Comparison of ENCODE assay signal across 8 cellular contexts in the genomic region with DNA sequence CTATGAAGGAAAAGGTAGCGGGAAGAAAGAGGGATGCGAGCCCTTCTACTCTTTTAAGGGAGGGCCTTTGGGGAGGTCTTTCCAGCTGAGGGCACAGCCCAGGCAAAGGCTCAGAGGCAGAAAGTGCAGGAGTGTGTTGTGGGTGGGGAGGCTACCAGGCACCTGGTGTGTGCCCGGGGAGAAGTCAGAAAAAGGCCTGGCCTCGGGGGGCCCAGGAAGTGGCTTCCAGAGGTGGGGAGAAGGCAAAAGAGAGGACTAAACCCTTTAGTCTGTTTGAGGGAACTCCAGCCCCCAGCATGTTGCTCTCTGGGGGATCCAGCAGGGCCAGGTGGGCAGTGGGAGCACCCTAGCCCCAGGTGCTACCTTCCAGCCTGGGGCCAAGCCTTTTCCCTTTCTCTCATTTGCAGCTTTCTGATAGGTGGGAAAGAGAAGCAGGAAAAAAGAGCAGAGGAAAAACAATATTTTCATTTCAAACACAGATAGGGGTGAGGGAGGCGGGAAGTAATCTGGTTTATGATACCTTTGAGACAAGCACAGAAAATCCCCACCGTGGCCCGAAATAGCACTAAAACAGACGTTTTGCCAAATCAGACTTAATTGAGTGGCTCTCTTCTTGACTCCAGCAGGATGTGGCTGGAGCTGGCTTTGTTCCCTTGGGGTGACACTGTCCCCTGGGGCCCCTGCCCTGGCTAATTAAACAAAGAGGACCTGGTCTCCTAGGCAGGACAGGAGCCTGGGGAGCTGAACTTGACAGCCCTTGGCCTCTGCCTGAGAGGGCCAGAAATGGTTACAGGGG. TPM values are rescaled to one million over a fixed set of nuclear protein-coding genes. Genes with fewer than 3 reads are reported as not detected.
DNase-seq lines count a peak whose midpoint lies in the region; ATAC-seq and TF ChIP-seq lines count a peak whose summit lies in the region.

No MANE protein-coding gene starts in this region.

- no peak for TF ChIP-seq POLR2A in NB4 (IDR thresholded peaks at IDR 0.05; ENCODE audit: extremely low read depth, insufficient read length)

- ATAC-seq in stimulated activated memory B cell treated with anti-CD40 and anti-IgM and Interleukin-4, amounts not matched to agents 10 μg/mL and 1 μg/mL and 100 μg/mL, for 72 hours: peak; percentile 66
- ATAC-seq in GM21786 (IDR thresholded peaks at IDR 0.05; ENCODE audit: unreplicated experiment): no peak
- ATAC-seq in GM21526 (IDR thresholded peaks at IDR 0.05; ENCODE audit: low FRiP score, unreplicated experiment): no peak

- 85 to 90% methylated on average over 8 of the region's 8 CpGs for WGBS in endodermal cell (ENCODE audit: insufficient coverage in 1 of 2, insufficient read length in 1 of 2), 2 experiments

- DNase-seq in NCI-H2227 treated with DMSO at 0.1 percent for 48 hours (lab: John Stamatoyannopoulos, UW) (peak; percentile 7), NCI-H2227 (lab: John Stamatoyannopoulos, UW; ENCODE audit: unreplicated experiment) (no peak), NB4 (ENCODE audit: low read depth) (peak; percentile 89), endodermal cell (no peak)
- no peak for DNase-seq in stimulated activated CD4-positive, alpha-beta T cell treated with anti-CD3 and anti-CD28 coated beads, Interleukin-2, amount 100 ng/mL, for 48 hours

- peaks cover 10% of the 10 kb centered on the region for H3K27me3 ChIP-seq in endodermal cell (ENCODE audit: control insufficient read depth, insufficient read depth, low read length, poor library complexity, severe bottlenecking)

- H3K4me3 ChIP-seq in NB4 (ENCODE audit: low read depth, low read length): no peak overlapping the region
- no peak overlapping the region for H3K4me3 ChIP-seq in endodermal cell (ENCODE audit: low read length)

- peaks cover 24% of the 10 kb centered on the region for H3K4me1 ChIP-seq in endodermal cell (ENCODE audit: control insufficient read depth, insufficient read depth, low read length)

- no peak for TF ChIP-seq CTCF in NB4 (IDR thresholded peaks at IDR 0.05; ENCODE audit: low read depth, low read length)
- no peak for TF ChIP-seq CTCF in endodermal cell (conservative IDR thresholded peaks at IDR 0.05)

- no peaks in the 10 kb centered on the region for H3K9me3 ChIP-seq in endodermal cell (ENCODE audit: control insufficient read depth, low read length)

- peaks cover 33% of the 10 kb centered on the region for H3K27me3 Mint-ChIP-seq in endodermal cell (ENCODE audit: insufficient read depth)
- no peaks in the 10 kb centered on the region for H3K27me3 Mint-ChIP-seq in stimulated activated memory B cell treated with anti-CD40 and anti-IgM and Interleukin-4, amounts not matched to agents 10 μg/mL and 1 μg/mL and 100 μg/mL, for 72 hours

- no peaks in the 10 kb centered on the region for H3K36me3 Mint-ChIP-seq in endodermal cell (ENCODE audit: low read depth)
- H3K36me3 Mint-ChIP-seq in stimulated activated memory B cell treated with anti-CD40 and anti-IgM and Interleukin-4, amounts not matched to agents 10 μg/mL and 1 μg/mL and 100 μg/mL, for 72 hours: no peaks in the 10 kb centered on the region

- no peaks in the 10 kb centered on the region for H3K9me3 Mint-ChIP-seq in endodermal cell
- H3K9me3 Mint-ChIP-seq in stimulated activated memory B cell treated with anti-CD40 and anti-IgM and Interleukin-4, amounts not matched to agents 10 μg/mL and 1 μg/mL and 100 μg/mL, for 72 hours: no peaks in the 10 kb centered on the region

- H3K4me1 Mint-ChIP-seq in endodermal cell: peaks cover 46% of the 10 kb centered on the region
- H3K4me1 Mint-ChIP-seq in stimulated activated memory B cell treated with anti-CD40 and anti-IgM and Interleukin-4, amounts not matched to agents 10 μg/mL and 1 μg/mL and 100 μg/mL, for 72 hours: peaks cover 65% of the 10 kb centered on the region

- no peaks in the 10 kb centered on the region for H3K36me3 ChIP-seq in endodermal cell (ENCODE audit: control insufficient read depth, insufficient read depth, low read length)

- H3K9ac ChIP-seq in endodermal cell (ENCODE audit: extremely low read depth, low read length, poor library complexity, severe bottlenecking): no peak overlapping the region

- no peak overlapping the region for H3K4me3 Mint-ChIP-seq in endodermal cell
- peak overlapping the region; percentile 36 for H3K4me3 Mint-ChIP-seq in stimulated activated memory B cell treated with anti-CD40 and anti-IgM and Interleukin-4, amounts not matched to agents 10 μg/mL and 1 μg/mL and 100 μg/mL, for 72 hours

- H3K27ac ChIP-seq in endodermal cell (ENCODE audit: low read depth, low read length): peak overlapping the region; percentile 19

- peak overlapping the region; percentile 52 for H3K27ac Mint-ChIP-seq in endodermal cell
- peak overlapping the region; percentile 88 for H3K27ac Mint-ChIP-seq in stimulated activated memory B cell treated with anti-CD40 and anti-IgM and Interleukin-4, amounts not matched to agents 10 μg/mL and 1 μg/mL and 100 μg/mL, for 72 hours

RNA-seq across cellular contexts. Expression of a gene that starts 10.4 kb away (rescaled TPM):
- total RNA-seq in endodermal cell: 10 to 100 TPM; 35.9 to 42.9 TPM
- polyA plus RNA-seq in endodermal cell (2013, experiment 1 of 2): 34.4 TPM
- polyA plus RNA-seq in endodermal cell (2013, experiment 2 of 2): 37.1 TPM

Comparison
In these comparisons a context has a peak if more than half of its experiments do, and no peak if none do; other contexts are left out.
1. DNase-seq: peak in NCI-H2227 treated with DMSO at 0.1 percent for 48 hours (single experiment) and NB4 (single experiment); none in NCI-H2227 (single experiment), endodermal cell (single experiment) and stimulated activated CD4-positive, alpha-beta T cell treated with anti-CD3 and anti-CD28 coated beads, Interleukin-2, amount 100 ng/mL, for 48 hours (0 of 2).